Comparison of ENCODE assay signal across 34 cellular contexts in genomic region chr22:20145832-20146223, GRCh38. TPM values are rescaled to one million over a fixed set of nuclear protein-coding genes. Genes with fewer than 3 reads are reported as not detected.
"Had no signal": no experiment of that assay in that cellular context is flagged by ENCODE, and none has a peak within 500 bp of the region (broad histone marks: within the 10 kb centered on the region; RNA-seq: fewer than 3 reads in every experiment).

No MANE protein-coding gene starts in this region.

- H3K9me3 Mint-ChIP-seq: activated B cell treated with CpG ODN at 0.5 μM for 24 hours; activated CD4-positive, alpha-beta memory T cell treated with anti-CD3 and anti-CD28 coated beads for 36 hours; activated naive CD4-positive, alpha-beta T cell treated with anti-CD3 and anti-CD28 coated beads, Interleukin-2, amount 10 ng/mL, durations not matched to agents 7 days and 5 days; activated naive CD8-positive, alpha-beta T cell treated with anti-CD3 and anti-CD28 coated beads, Interleukin-2, amount 50 U/mL, for 24 hours; activated T-cell treated with anti-CD3 and anti-CD28 coated beads, Interleukin-2, amount 50 U/mL, for 4 hours; activated T-helper 1 cell treated with anti-CD3 and anti-CD28 coated beads, Interleukin-12 subunit alpha, Interleukin-12 subunit beta, Interleukin-2, Interleukin-4 antibody, amounts not matched to agents 30 ng/mL and 10 ng/mL and 1 ng/mL, durations not matched to agents 14 hours and 24 hours and 36 hours; central memory CD8-positive, alpha-beta T cell had no signal

- DNase-seq: activated B cell treated with CpG ODN at 0.5 μM for 24 hours; activated CD4-positive, alpha-beta memory T cell treated with anti-CD3 and anti-CD28 coated beads for 36 hours; activated CD4-positive, alpha-beta T cell treated with anti-CD3 and anti-CD28 coated beads for 4 hours; activated CD4-positive, alpha-beta T cell treated with anti-CD3 and anti-CD28 coated beads, Interleukin-2, amount 50 U/mL, for 1 hour; activated CD4-positive, CD25-positive, alpha-beta regulatory T cell treated with anti-CD3 and anti-CD28 coated beads, Interleukin-2, amount 50 U/mL, for 72 hours; activated CD8-positive, alpha-beta memory T cell treated with anti-CD3 and anti-CD28 coated beads, Interleukin-2, amount 50 U/mL, for 4 hours; activated gamma-delta T cell treated with Interleukin-2 at 50 U/mL for 16 hours; activated naive CD4-positive, alpha-beta T cell treated with anti-CD3 and anti-CD28 coated beads, Interleukin-2, amount 10 ng/mL, durations not matched to agents 7 days and 5 days; activated naive CD8-positive, alpha-beta T cell treated with anti-CD3 and anti-CD28 coated beads, Interleukin-2, amount 50 U/mL, for 24 hours; activated T-cell treated with anti-CD3 and anti-CD28 coated beads for 4 hours; activated T-cell treated with anti-CD3 and anti-CD28 coated beads, Interleukin-2, amount 50 U/mL, for 4 hours; amniotic stem cell; aorta; brain microvascular endothelial cell; Karpas-422; NCI-H1105; NCI-H1417 treated with DMSO at 0.1 percent for 48 hours; NCI-H1930; NCI-H345; NCI-H524 treated with DMSO at 0.1 percent for 48 hours; SHP77 treated with DMSO at 0.1 percent for 48 hours; SW 1271; T-helper 1 cell; T-helper 2 cell; T-helper 9 cell had no signal

- H3K27me3 ChIP-seq: brain microvascular endothelial cell, cardiac muscle cell, SJSA1 had no signal

- H3K4me1 Mint-ChIP-seq: activated naive CD4-positive, alpha-beta T cell treated with anti-CD3 and anti-CD28 coated beads, Interleukin-2, amount 10 ng/mL, durations not matched to agents 7 days and 5 days; central memory CD8-positive, alpha-beta T cell had no signal

- H3K36me3 ChIP-seq: cardiac muscle cell had no signal

- H3K4me3 ChIP-seq: cardiac muscle cell, SJSA1 had no signal

- H3K9me3 ChIP-seq: SJSA1 had no signal

- ATAC-seq: activated T-cell treated with anti-CD3 and anti-CD28 coated beads, Interleukin-2, amount 50 U/mL, for 4 hours; Panc1 had no signal

- H3K4me3 Mint-ChIP-seq: activated B cell treated with CpG ODN at 0.5 μM for 24 hours; activated CD4-positive, alpha-beta memory T cell treated with anti-CD3 and anti-CD28 coated beads for 36 hours; activated naive CD4-positive, alpha-beta T cell treated with anti-CD3 and anti-CD28 coated beads, Interleukin-2, amount 10 ng/mL, durations not matched to agents 7 days and 5 days; activated naive CD8-positive, alpha-beta T cell; activated naive CD8-positive, alpha-beta T cell treated with anti-CD3 and anti-CD28 coated beads, Interleukin-2, amount 50 U/mL, for 24 hours; activated T-cell treated with anti-CD3 and anti-CD28 coated beads, Interleukin-2, amount 50 U/mL, for 4 hours; activated T-helper 1 cell treated with anti-CD3 and anti-CD28 coated beads, Interleukin-12 subunit alpha, Interleukin-12 subunit beta, Interleukin-2, Interleukin-4 antibody, amounts not matched to agents 30 ng/mL and 10 ng/mL and 1 ng/mL, durations not matched to agents 14 hours and 24 hours and 36 hours; central memory CD8-positive, alpha-beta T cell had no signal

- H3K27ac Mint-ChIP-seq: activated B cell treated with CpG ODN at 0.5 μM for 24 hours; activated CD4-positive, alpha-beta memory T cell treated with anti-CD3 and anti-CD28 coated beads for 36 hours; activated naive CD4-positive, alpha-beta T cell treated with anti-CD3 and anti-CD28 coated beads, Interleukin-2, amount 10 ng/mL, durations not matched to agents 7 days and 5 days; activated naive CD8-positive, alpha-beta T cell; activated naive CD8-positive, alpha-beta T cell treated with anti-CD3 and anti-CD28 coated beads, Interleukin-2, amount 50 U/mL, for 24 hours; activated T-helper 1 cell treated with anti-CD3 and anti-CD28 coated beads, Interleukin-12 subunit alpha, Interleukin-12 subunit beta, Interleukin-2, Interleukin-4 antibody, amounts not matched to agents 30 ng/mL and 10 ng/mL and 1 ng/mL, durations not matched to agents 14 hours and 24 hours and 36 hours had no signal

- H3K27ac ChIP-seq: brain microvascular endothelial cell, cardiac muscle cell, SJSA1, VCaP had no signal

- H3K36me3 Mint-ChIP-seq: activated CD4-positive, alpha-beta memory T cell treated with anti-CD3 and anti-CD28 coated beads for 36 hours; activated naive CD4-positive, alpha-beta T cell treated with anti-CD3 and anti-CD28 coated beads, Interleukin-2, amount 10 ng/mL, durations not matched to agents 7 days and 5 days; activated naive CD8-positive, alpha-beta T cell had no signal

- H3K27me3 Mint-ChIP-seq: activated B cell treated with CpG ODN at 0.5 μM for 24 hours; activated CD4-positive, alpha-beta memory T cell treated with anti-CD3 and anti-CD28 coated beads for 36 hours; activated naive CD4-positive, alpha-beta T cell treated with anti-CD3 and anti-CD28 coated beads, Interleukin-2, amount 10 ng/mL, durations not matched to agents 7 days and 5 days; activated naive CD8-positive, alpha-beta T cell; activated naive CD8-positive, alpha-beta T cell treated with anti-CD3 and anti-CD28 coated beads, Interleukin-2, amount 50 U/mL, for 24 hours; central memory CD8-positive, alpha-beta T cell had no signal

RNA-seq across cellular contexts. Expression of gene CCDC188, which starts 5.0 kb away (rescaled TPM):
- total RNA-seq: activated B cell treated with CpG ODN at 0.5 μM for 24 hours; activated T-cell treated with anti-CD3 and anti-CD28 coated beads, Interleukin-2, amount 50 U/mL, for 4 hours; cardiac muscle cell; NCI-H460; RPMI7951 had no signal
- polyA plus RNA-seq: aorta, cardiac muscle cell had no signal
